In the genomic region with DNA sequence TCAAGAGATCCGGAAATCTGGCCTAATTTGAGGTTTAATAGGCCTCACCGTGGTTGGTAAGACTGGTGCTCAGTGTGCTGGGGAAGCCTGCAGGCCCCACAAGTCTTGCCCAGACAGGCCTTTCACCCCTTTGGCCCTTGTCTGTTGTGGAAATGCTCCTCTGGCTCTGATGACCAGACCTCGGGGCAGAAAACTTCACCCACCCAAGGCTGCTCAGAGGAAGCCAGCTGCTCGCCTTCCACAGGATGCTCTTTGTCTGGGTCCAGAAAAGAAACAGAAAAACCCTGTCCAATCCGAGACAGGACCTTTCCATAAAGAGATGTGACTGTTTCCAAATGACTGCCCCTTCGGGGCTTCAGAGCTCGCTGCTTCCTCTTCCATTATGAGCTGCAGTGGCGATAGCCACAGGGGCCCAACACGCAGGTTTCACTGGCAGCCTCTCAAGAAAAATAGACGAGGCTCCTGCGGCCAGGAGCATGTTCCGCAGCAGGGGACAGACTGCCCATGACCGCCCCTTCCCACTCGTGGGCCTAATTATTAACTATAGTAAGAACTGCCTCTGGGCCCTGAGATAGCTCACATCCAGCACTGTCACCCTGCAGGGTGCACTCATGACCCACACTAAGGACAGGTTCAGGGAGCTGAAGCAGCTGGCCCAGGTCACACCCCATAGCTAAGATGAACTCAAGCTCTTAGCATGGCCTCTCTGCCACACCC, we compare ENCODE assay signal across 11 cellular contexts. TPM values are rescaled to one million over a fixed set of nuclear protein-coding genes. Genes with fewer than 3 reads are reported as not detected.
DNase-seq lines count a peak whose midpoint lies in the region; ATAC-seq lines count a peak whose summit lies in the region.
"Had no signal": no experiment of that assay in that cellular context is flagged by ENCODE, and none has a peak within 500 bp of the region (broad histone marks: within the 10 kb centered on the region; RNA-seq: fewer than 3 reads in every experiment).

No MANE protein-coding gene starts in this region.

- no peak overlapping the region for H3K4me3 Mint-ChIP-seq in activated naive CD8-positive, alpha-beta T cell treated with anti-CD3 and anti-CD28 coated beads, Interleukin-2, amount 50 U/mL, for 24 hours
- no peak overlapping the region for H3K4me3 Mint-ChIP-seq in activated naive CD8-positive, alpha-beta T cell treated with anti-CD3 and anti-CD28 coated beads for 36 hours

- ATAC-seq in activated naive CD8-positive, alpha-beta T cell treated with anti-CD3 and anti-CD28 coated beads, Interleukin-2, amount 50 U/mL, for 24 hours: no peak
- ATAC-seq in HG02885 (IDR thresholded peaks at IDR 0.05; ENCODE audit: poor library complexity, unreplicated experiment): peak; percentile 68

- no peaks in the 10 kb centered on the region for H3K9me3 Mint-ChIP-seq in activated naive CD8-positive, alpha-beta T cell treated with anti-CD3 and anti-CD28 coated beads, Interleukin-2, amount 50 U/mL, for 24 hours
- H3K9me3 Mint-ChIP-seq in activated naive CD8-positive, alpha-beta T cell treated with anti-CD3 and anti-CD28 coated beads for 36 hours: no peaks in the 10 kb centered on the region

- no peak for DNase-seq in activated naive CD8-positive, alpha-beta T cell treated with anti-CD3 and anti-CD28 coated beads, Interleukin-2, amount 50 U/mL, for 24 hours
- DNase-seq in activated naive CD8-positive, alpha-beta T cell treated with anti-CD3 and anti-CD28 coated beads for 36 hours: no peak
- DNase-seq in superior temporal gyrus (ENCODE audit: extremely low spot score) (peak; percentile 68), NCI-H345 (lab: John Stamatoyannopoulos, UW) (no peak), AML-193 (lab: John Stamatoyannopoulos, UW) (no peak)
- DNase-seq in activated CD8-positive, alpha-beta memory T cell treated with anti-CD3 and anti-CD28 coated beads for 24 hours: no peak
- DNase-seq: activated CD4-positive, alpha-beta T cell treated with anti-CD3 and anti-CD28 coated beads, Interleukin-2, amount 50 U/mL, for 1 hour; NCI-H2081 treated with DMSO at 0.1 percent for 48 hours; stimulated activated CD4-positive, alpha-beta T cell treated with anti-CD3 and anti-CD28 coated beads, Interleukin-4, amount 100 ng/mL, for 4 hours had no signal

- peak overlapping the region; percentile 18 for H3K27ac Mint-ChIP-seq in activated naive CD8-positive, alpha-beta T cell treated with anti-CD3 and anti-CD28 coated beads, Interleukin-2, amount 50 U/mL, for 24 hours
- H3K27ac Mint-ChIP-seq in activated naive CD8-positive, alpha-beta T cell treated with anti-CD3 and anti-CD28 coated beads for 36 hours: no peak overlapping the region

- H3K4me1 Mint-ChIP-seq in activated naive CD8-positive, alpha-beta T cell treated with anti-CD3 and anti-CD28 coated beads, Interleukin-2, amount 50 U/mL, for 24 hours: peaks cover 4% of the 10 kb centered on the region
- peaks cover 4% of the 10 kb centered on the region for H3K4me1 Mint-ChIP-seq in activated naive CD8-positive, alpha-beta T cell treated with anti-CD3 and anti-CD28 coated beads for 36 hours

- H3K27me3 Mint-ChIP-seq in activated naive CD8-positive, alpha-beta T cell treated with anti-CD3 and anti-CD28 coated beads, Interleukin-2, amount 50 U/mL, for 24 hours: no peaks in the 10 kb centered on the region
- H3K27me3 Mint-ChIP-seq in activated naive CD8-positive, alpha-beta T cell treated with anti-CD3 and anti-CD28 coated beads for 36 hours: no peaks in the 10 kb centered on the region

- peak overlapping the region; percentile 73 for H3K27ac ChIP-seq in angular gyrus (ENCODE audit: low read depth, low read length)

- H3K36me3 Mint-ChIP-seq in activated naive CD8-positive, alpha-beta T cell treated with anti-CD3 and anti-CD28 coated beads, Interleukin-2, amount 50 U/mL, for 24 hours (ENCODE audit: low read depth): peaks cover 6% of the 10 kb centered on the region
- H3K36me3 Mint-ChIP-seq in activated naive CD8-positive, alpha-beta T cell treated with anti-CD3 and anti-CD28 coated beads for 36 hours: peaks cover 2% of the 10 kb centered on the region

RNA-seq across cellular contexts. Expression of a gene that starts 6.8 kb away (rescaled TPM):
- under 1 TPM; 0.42 to 0.74 TPM for total RNA-seq in activated naive CD8-positive, alpha-beta T cell treated with anti-CD3 and anti-CD28 coated beads for 36 hours

RNA-seq across cellular contexts. Expression of a gene that starts 18.1 kb away (rescaled TPM):
- 100 to 1,000 TPM; 315 to 318 TPM for total RNA-seq in activated naive CD8-positive, alpha-beta T cell treated with anti-CD3 and anti-CD28 coated beads for 36 hours

RNA-seq across cellular contexts. Expression of a gene that starts 48.9 kb away (rescaled TPM):
- total RNA-seq in activated naive CD8-positive, alpha-beta T cell treated with anti-CD3 and anti-CD28 coated beads for 36 hours: 10 to 100 TPM; 79.8 to 88.6 TPM

RNA-seq across cellular contexts. Expression of a gene that starts 51.1 kb away (rescaled TPM):
- 10 to 100 TPM; 95.2 to 99.2 TPM for total RNA-seq in activated naive CD8-positive, alpha-beta T cell treated with anti-CD3 and anti-CD28 coated beads for 36 hours
